10 cellular contexts compared by ENCODE assay signal in genomic region chr2:197710424-197711042, GRCh38. TPM values are rescaled to one million over a fixed set of nuclear protein-coding genes. Genes with fewer than 3 reads are reported as not detected.
DNase-seq lines count a peak whose midpoint lies in the region; ATAC-seq lines count a peak whose summit lies in the region.
"Had no signal": no experiment of that assay in that cellular context is flagged by ENCODE, and none has a peak within 500 bp of the region (broad histone marks: within the 10 kb centered on the region; RNA-seq: fewer than 3 reads in every experiment).

No MANE protein-coding gene starts in this region.

- peak; percentile 62 for DNase-seq in activated CD4-positive, alpha-beta T cell treated with anti-CD3 and anti-CD28 coated beads, Interleukin-2, amount 10 ng/mL, durations not matched to agents 24 days and 14 days
- DNase-seq in activated CD4-positive, alpha-beta T cell treated with anti-CD3 and anti-CD28 coated beads, Interleukin-2, amount 10 ng/mL, durations not matched to agents 7 days and 5 days: no peak
- DNase-seq in mesendoderm (peak; percentile 27), C1 segment of cervical spinal cord (lab: John Stamatoyannopoulos, UW) (no peak), DMS153 (lab: John Stamatoyannopoulos, UW) (no peak), retina (no peak)
- DNase-seq: left lung, NCI-H524 had no signal

- H3K79me1 ChIP-seq in mesendoderm (ENCODE audit: low read length): peaks cover 13% of the 10 kb centered on the region

- H3K18ac ChIP-seq in mesendoderm (ENCODE audit: low read length): no peak overlapping the region

- ATAC-seq in GM21576 (IDR thresholded peaks at IDR 0.05; ENCODE audit: unreplicated experiment) (peak; percentile 78), HG03439 (IDR thresholded peaks at IDR 0.05; ENCODE audit: unreplicated experiment) (peak; percentile 65)
- ATAC-seq: left lung had no signal

- H2BK5ac ChIP-seq in mesendoderm (ENCODE audit: low read length): no peak overlapping the region

- H3K36me3 Mint-ChIP-seq in activated CD4-positive, alpha-beta T cell treated with anti-CD3 and anti-CD28 coated beads, Interleukin-2, amount 10 ng/mL, durations not matched to agents 24 days and 14 days (ENCODE audit: low read depth): peaks cover 41% of the 10 kb centered on the region
- peaks cover 28% of the 10 kb centered on the region for H3K36me3 Mint-ChIP-seq in activated CD4-positive, alpha-beta T cell treated with anti-CD3 and anti-CD28 coated beads, Interleukin-2, amount 10 ng/mL, durations not matched to agents 7 days and 5 days (ENCODE audit: low read depth)

- peaks cover 50% of the 10 kb centered on the region for H3K79me2 ChIP-seq in mesendoderm (ENCODE audit: control insufficient read depth, insufficient read depth, low read length)

- no peaks in the 10 kb centered on the region for H3K36me3 ChIP-seq in mesendoderm (ENCODE audit: control insufficient read depth, insufficient read depth, low read length)

- no peak overlapping the region for H3K4me3 Mint-ChIP-seq in activated CD4-positive, alpha-beta T cell treated with anti-CD3 and anti-CD28 coated beads, Interleukin-2, amount 10 ng/mL, durations not matched to agents 24 days and 14 days
- no peak overlapping the region for H3K4me3 Mint-ChIP-seq in activated CD4-positive, alpha-beta T cell treated with anti-CD3 and anti-CD28 coated beads, Interleukin-2, amount 10 ng/mL, durations not matched to agents 7 days and 5 days

- H2BK120ac ChIP-seq in mesendoderm (ENCODE audit: low read depth, low read length): peak overlapping the region; percentile 54

- H2BK15ac ChIP-seq in mesendoderm (replicated peaks; ENCODE audit: low read depth): no peak overlapping the region

- no peak overlapping the region for H3K4me2 ChIP-seq in mesendoderm (ENCODE audit: low read length)

- POLR2A ChIA-PET in activated CD4-positive, alpha-beta T cell treated with anti-CD3 and anti-CD28 coated beads, Interleukin-2, amount 10 ng/mL, durations not matched to agents 7 days and 5 days (lab: Charles Lee): no interaction called here

- CTCF ChIA-PET in activated CD4-positive, alpha-beta T cell treated with anti-CD3 and anti-CD28 coated beads, Interleukin-2, amount 10 ng/mL, durations not matched to agents 7 days and 5 days (lab: Charles Lee): no interaction called here

- no peak overlapping the region for H4K8ac ChIP-seq in mesendoderm (ENCODE audit: low read depth, low read length)

- no peak overlapping the region for H3K4ac ChIP-seq in mesendoderm (ENCODE audit: low read depth, low read length)

- H3K27me3 ChIP-seq in mesendoderm (ENCODE audit: insufficient read depth, low read length, poor library complexity): no peaks in the 10 kb centered on the region
- H3K27me3 ChIP-seq: left lung had no signal

- H3K4me1 ChIP-seq in mesendoderm (ENCODE audit: control insufficient read depth, low read depth, low read length): peaks cover 10% of the 10 kb centered on the region

- H3K4me3 ChIP-seq in mesendoderm (ENCODE audit: low read length): no peak overlapping the region
- H3K4me3 ChIP-seq: left lung had no signal

- no peak overlapping the region for H4K5ac ChIP-seq in mesendoderm (ENCODE audit: low read length)

- no peak overlapping the region for H3K27ac ChIP-seq in mesendoderm (ENCODE audit: low read depth, low read length)
- H3K27ac ChIP-seq: left lung had no signal

- H3K23ac ChIP-seq in mesendoderm (ENCODE audit: low read length): no peak overlapping the region

- H3K9me3 Mint-ChIP-seq in activated CD4-positive, alpha-beta T cell treated with anti-CD3 and anti-CD28 coated beads, Interleukin-2, amount 10 ng/mL, durations not matched to agents 24 days and 14 days: no peaks in the 10 kb centered on the region
- H3K9me3 Mint-ChIP-seq in activated CD4-positive, alpha-beta T cell treated with anti-CD3 and anti-CD28 coated beads, Interleukin-2, amount 10 ng/mL, durations not matched to agents 7 days and 5 days: no peaks in the 10 kb centered on the region

- H2AK5ac ChIP-seq in mesendoderm (ENCODE audit: low read length): no peak overlapping the region

- intact Hi-C loops in activated CD4-positive, alpha-beta T cell treated with anti-CD3 and anti-CD28 coated beads, Interleukin-2, amount 10 ng/mL, durations not matched to agents 24 days and 14 days (cut with micrococcal nuclease): no loop called here

- H3K9ac ChIP-seq in mesendoderm (ENCODE audit: low read length): no peak overlapping the region

- H3K27ac Mint-ChIP-seq in activated CD4-positive, alpha-beta T cell treated with anti-CD3 and anti-CD28 coated beads, Interleukin-2, amount 10 ng/mL, durations not matched to agents 24 days and 14 days: no peak overlapping the region
- no peak overlapping the region for H3K27ac Mint-ChIP-seq in activated CD4-positive, alpha-beta T cell treated with anti-CD3 and anti-CD28 coated beads, Interleukin-2, amount 10 ng/mL, durations not matched to agents 7 days and 5 days

- peaks cover 31% of the 10 kb centered on the region for H3K4me1 Mint-ChIP-seq in activated CD4-positive, alpha-beta T cell treated with anti-CD3 and anti-CD28 coated beads, Interleukin-2, amount 10 ng/mL, durations not matched to agents 24 days and 14 days
- H3K4me1 Mint-ChIP-seq in activated CD4-positive, alpha-beta T cell treated with anti-CD3 and anti-CD28 coated beads, Interleukin-2, amount 10 ng/mL, durations not matched to agents 7 days and 5 days: peaks cover 48% of the 10 kb centered on the region

- no peaks in the 10 kb centered on the region for H3K27me3 Mint-ChIP-seq in activated CD4-positive, alpha-beta T cell treated with anti-CD3 and anti-CD28 coated beads, Interleukin-2, amount 10 ng/mL, durations not matched to agents 24 days and 14 days
- H3K27me3 Mint-ChIP-seq in activated CD4-positive, alpha-beta T cell treated with anti-CD3 and anti-CD28 coated beads, Interleukin-2, amount 10 ng/mL, durations not matched to agents 7 days and 5 days: no peaks in the 10 kb centered on the region

- H3K56ac ChIP-seq in mesendoderm (ENCODE audit: low read length): no peak overlapping the region

RNA-seq across cellular contexts. Expression of gene MARS2, which starts 5.4 kb away (rescaled TPM):
- 23.1 and 23.2 TPM in 2 replicates for total RNA-seq in activated CD4-positive, alpha-beta T cell treated with anti-CD3 and anti-CD28 coated beads, Interleukin-2, amount 10 ng/mL, durations not matched to agents 24 days and 14 days
- total RNA-seq in activated CD4-positive, alpha-beta T cell treated with anti-CD3 and anti-CD28 coated beads, Interleukin-2, amount 10 ng/mL, durations not matched to agents 7 days and 5 days: 10 to 100 TPM; 11.1 to 11.9 TPM
- polyA plus RNA-seq in mesendoderm (2013, experiment 1 of 2): 18.6 TPM
- 19.2 TPM for polyA plus RNA-seq in mesendoderm (2013, experiment 2 of 2)

RNA-seq across cellular contexts. Expression of gene RFTN2, which starts 35.1 kb away (rescaled TPM):
- not detected in 2 replicates for total RNA-seq in activated CD4-positive, alpha-beta T cell treated with anti-CD3 and anti-CD28 coated beads, Interleukin-2, amount 10 ng/mL, durations not matched to agents 24 days and 14 days
- total RNA-seq in activated CD4-positive, alpha-beta T cell treated with anti-CD3 and anti-CD28 coated beads, Interleukin-2, amount 10 ng/mL, durations not matched to agents 7 days and 5 days: not detected
- polyA plus RNA-seq in mesendoderm (2013, experiment 1 of 2): 0.42 TPM
- 0.42 TPM for polyA plus RNA-seq in mesendoderm (2013, experiment 2 of 2)

Comparison
In these comparisons a context has a peak if more than half of its experiments do, and no peak if none do; other contexts are left out.
1. DNase-seq: peak in activated CD4-positive, alpha-beta T cell treated with anti-CD3 and anti-CD28 coated beads, Interleukin-2, amount 10 ng/mL, durations not matched to agents 24 days and 14 days (single experiment) and mesendoderm (single experiment); none in activated CD4-positive, alpha-beta T cell treated with anti-CD3 and anti-CD28 coated beads, Interleukin-2, amount 10 ng/mL, durations not matched to agents 7 days and 5 days (single experiment), C1 segment of cervical spinal cord (0 of 14), DMS153 (single experiment) and retina (single experiment).